In genomic region chr4:122622400-122622799, GRCh38 we compare ENCODE assay signal across 1 cellular context.
TF ChIP-seq lines count a peak whose summit lies in the region.

No MANE protein-coding gene starts in this region.

TF ChIP-seq in K562, 482 proteins besides CTCF, POLR2A, EP300 and RAD21 (continued from another document):
- peak; percentile 53 for TF ChIP-seq CBFA2T3 (IDR thresholded peaks at IDR 0.05)
- TF ChIP-seq, protein P1, sequence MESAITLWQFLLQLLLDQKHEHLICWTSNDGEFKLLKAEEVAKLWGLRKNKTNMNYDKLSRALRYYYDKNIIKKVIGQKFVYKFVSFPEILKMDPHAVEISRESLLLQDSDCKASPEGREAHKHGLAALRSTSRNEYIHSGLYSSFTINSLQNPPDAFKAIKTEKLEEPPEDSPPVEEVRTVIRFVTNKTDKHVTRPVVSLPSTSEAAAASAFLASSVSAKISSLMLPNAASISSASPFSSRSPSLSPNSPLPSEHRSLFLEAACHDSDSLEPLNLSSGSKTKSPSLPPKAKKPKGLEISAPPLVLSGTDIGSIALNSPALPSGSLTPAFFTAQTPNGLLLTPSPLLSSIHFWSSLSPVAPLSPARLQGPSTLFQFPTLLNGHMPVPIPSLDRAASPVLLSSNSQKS (CRISPR knock-in tag; IDR thresholded peaks at IDR 0.05) = no peak
- no peak for TF ChIP-seq ZNF57 (CRISPR knock-in tag; IDR thresholded peaks at IDR 0.05)
- TF ChIP-seq ZNF507 (tag; conservative IDR thresholded peaks at IDR 0.05) = no peak
- TF ChIP-seq SLC30A9 (CRISPR knock-in tag; IDR thresholded peaks at IDR 0.05) = no peak
- peak; percentile 41; the same call in 1 of the 2 replicates for TF ChIP-seq TAL1 (IDR thresholded peaks at IDR 0.05)
- no peak for TF ChIP-seq NFE2 (IDR thresholded peaks at IDR 0.05; ENCODE audit: low read depth)
- no peak for TF ChIP-seq XRCC3 (IDR thresholded peaks at IDR 0.05)
- TF ChIP-seq KDM1A (IDR thresholded peaks at IDR 0.05) = peak; percentile 42 to 53; a peak in 2 of 4 replicates
- TF ChIP-seq CHCHD3 (CRISPR knock-in tag; IDR thresholded peaks at IDR 0.05) = no peak
- TF ChIP-seq NFRKB (IDR thresholded peaks at IDR 0.05; ENCODE audit: low read depth) = no peak
- no peak for TF ChIP-seq DPF2 (IDR thresholded peaks at IDR 0.05)
- no peak for TF ChIP-seq ZNF76 (CRISPR knock-in tag; IDR thresholded peaks at IDR 0.05; ENCODE audit: borderline replicate concordance)
- no peak for TF ChIP-seq NCOA6 (IDR thresholded peaks at IDR 0.05)
- TF ChIP-seq TEAD4 (IDR thresholded peaks at IDR 0.05; ENCODE audit: low read length) = peak; percentile 75
- TF ChIP-seq TEAD4 (CRISPR knock-in tag; IDR thresholded peaks at IDR 0.05; ENCODE audit: borderline replicate concordance) = no peak
- no peak for TF ChIP-seq ZNF785 (CRISPR knock-in tag; IDR thresholded peaks at IDR 0.05)
- no peak for TF ChIP-seq ZNF3 (CRISPR knock-in tag; IDR thresholded peaks at IDR 0.05)
- no peak for TF ChIP-seq MCM5 (IDR thresholded peaks at IDR 0.05; ENCODE audit: low read depth)
- peak; percentile 61 for TF ChIP-seq TCF3 (CRISPR knock-in tag; IDR thresholded peaks at IDR 0.05)
- TF ChIP-seq TFE3 (CRISPR knock-in tag; IDR thresholded peaks at IDR 0.05) = no peak
- TF ChIP-seq CBFA2T2 (conservative IDR thresholded peaks at IDR 0.05) = 0 out of 2 replicates have a peak, but pooled peaks have one; percentile 11
TF ChIP-seq in K562: peak in this region for 6.
